ENCODE assay signal across 16 cellular contexts in genomic region chr15:64938192-64938591, GRCh38. TPM values are rescaled to one million over a fixed set of nuclear protein-coding genes. Genes with fewer than 3 reads are reported as not detected.
A peak's percentile ranks its signal among the peaks of the same experiment; 100 is the strongest.
DNase-seq lines count a peak whose midpoint lies in the region; ATAC-seq and TF ChIP-seq lines count a peak whose summit lies in the region.
"Had no signal": no experiment of that assay in that cellular context is flagged by ENCODE, and none has a peak within 500 bp of the region (broad histone marks: within the 10 kb centered on the region; RNA-seq: fewer than 3 reads in every experiment).

No MANE protein-coding gene starts in this region.

- TF ChIP-seq POLR2A in spleen (IDR thresholded peaks at IDR 0.05), result no peak

- no peaks in the 10 kb centered on the region for H3K79me2 ChIP-seq in PC-9 (ENCODE audit: low read depth)

- peak overlapping the region; percentile 31; the same call in 1 of the 2 replicates for H3K4me2 ChIP-seq in PC-9

- H3K9me3 ChIP-seq in PC-9 (ENCODE audit: insufficient read depth, low read depth) (no peaks in the 10 kb centered on the region), spleen (no peaks in the 10 kb centered on the region)
- H3K9me3 ChIP-seq: lower lobe of right lung, thyroid gland had no signal

- POLR2A ChIA-PET in PC-9 (lab: Charles Lee; ENCODE audit: unreplicated experiment), result no interaction called here

- DNase-seq in NCI-H748 (lab: John Stamatoyannopoulos, UW; ENCODE audit: unreplicated experiment) (peak; percentile 16), NCI-H748 treated with DMSO at 0.1 percent for 48 hours (lab: John Stamatoyannopoulos, UW) (no peak), PC-9 (peak; percentile 35 to 72), epithelial cell of esophagus (ENCODE audit: low read depth) (peak; percentile 57), sciatic nerve (ENCODE audit: low spot score) (no peak), spleen (no peak)
- DNase-seq in activated T-cell treated with anti-CD3 and anti-CD28 coated beads, Interleukin-2, amount 50 U/mL, for 1 hour, result no peak
- DNase-seq: activated CD4-positive, alpha-beta T cell treated with anti-CD3 and anti-CD28 coated beads, Interleukin-2, amount 50 U/mL, for 4 hours; activated effector memory CD4-positive, alpha-beta T cell treated with Interleukin-2 at 50 U/mL for 16 hours; central memory CD4-positive, alpha-beta T cell; heart right ventricle; KBM-7; lower lobe of right lung; T-helper 9 cell; thyroid gland had no signal

- H3K27ac ChIP-seq in PC-9 (peak overlapping the region; percentile 64), spleen (no peak overlapping the region)
- H3K27ac ChIP-seq: heart right ventricle, lower lobe of right lung, thyroid gland had no signal

- peaks cover 4% of the 10 kb centered on the region; the same call in 1 of the 2 replicates for H3F3A ChIP-seq in PC-9 (ENCODE audit: insufficient read depth, low read depth)

- H3K9me2 ChIP-seq in PC-9 (ENCODE audit: insufficient read depth), result no peaks in the 10 kb centered on the region

- H3K36me3 ChIP-seq in PC-9 (ENCODE audit: low read depth) (no peaks in the 10 kb centered on the region), spleen (peaks cover 0 to 78% (median 14%) of the 10 kb centered on the region in 6 donors)
- H3K36me3 ChIP-seq: lower lobe of right lung, thyroid gland had no signal

- WGBS in spleen, 5 donors, result 61 to 70% (median 65%) methylated on average over 3 of the region's 3 CpGs

- CTCF ChIA-PET in PC-9 (lab: Charles Lee), result no interaction called here

- ATAC-seq in sciatic nerve (peak; percentile 94), HG03175 (IDR thresholded peaks at IDR 0.05; ENCODE audit: unreplicated experiment) (no peak)
- ATAC-seq: lower lobe of right lung had no signal

- no peak overlapping the region for H3K4me3 ChIP-seq in PC-9
- H3K4me3 ChIP-seq in epithelial cell of esophagus (ENCODE audit: low read length), result no peak overlapping the region
- H3K4me3 ChIP-seq in spleen, result no peak overlapping the region
- H3K4me3 ChIP-seq: heart right ventricle, lower lobe of right lung, thyroid gland had no signal

- TF ChIP-seq CTCF in PC-9 (conservative IDR thresholded peaks at IDR 0.05), result no peak
- TF ChIP-seq CTCF in epithelial cell of esophagus (IDR thresholded peaks at IDR 0.05; ENCODE audit: insufficient read depth, low read depth, low read length, missing control alignments), result no peak
- TF ChIP-seq CTCF in spleen (IDR thresholded peaks at IDR 0.05 in 8 of 11, conservative IDR thresholded peaks at IDR 0.05 in 3 of 11), result no peak

- intact Hi-C loops in PC-9 (cut with micrococcal nuclease; ENCODE audit: unreplicated experiment), result loop anchor here (2.0 kb wide), 1 partner anchor 43 kb away; no protein-coding TSS in a partner anchor
- intact Hi-C loops in sciatic nerve (cut with DNase I), result no loop called here
- intact Hi-C loops in spleen (cut with DNase I; ENCODE audit: low total_unique reads), result no loop called here

- H4K20me1 ChIP-seq in PC-9 (ENCODE audit: insufficient read depth), result no peaks in the 10 kb centered on the region

- H3K4me1 ChIP-seq in PC-9 (replicated peaks; ENCODE audit: insufficient read depth), result peaks cover 9% of the 10 kb centered on the region
- no peaks in the 10 kb centered on the region for H3K4me1 ChIP-seq in spleen
- H3K4me1 ChIP-seq: heart right ventricle, lower lobe of right lung, thyroid gland had no signal

- no TSS peak for BruUV-seq in PC-9 (replicated peaks; lab: Mats Ljungman, UMichigan)

- H3K27me3 ChIP-seq in PC-9 (ENCODE audit: insufficient read depth, low read depth) (no peaks in the 10 kb centered on the region), spleen (replicated peaks in 1 of 7) (no peaks in the 10 kb centered on the region)
- H3K27me3 ChIP-seq: heart right ventricle, thyroid gland had no signal

- H2AFZ ChIP-seq in PC-9, result no peak overlapping the region

RNA-seq across cellular contexts. Expression of gene ANKDD1A, which starts 26.5 kb away (rescaled TPM):
- 14.2 and 17.5 TPM in 2 replicates for total RNA-seq in PC-9 (2021)
- 25.5 TPM for total RNA-seq in sciatic nerve
- 10 to 100 TPM; 20.7 to 71.1 (median 48.2) TPM for total RNA-seq in spleen
- 10 to 100 TPM in 2 of 3 donors, 1 to 10 TPM in 1; 5.7 to 19.9 (median 11.7) TPM for polyA plus RNA-seq in spleen

RNA-seq across cellular contexts. Expression of gene SPG21, which starts 51.5 kb away (rescaled TPM):
- total RNA-seq in PC-9 (2021), result 88.3 and 91.7 TPM in 2 replicates
- 73.6 TPM for total RNA-seq in sciatic nerve
- total RNA-seq in spleen, result 100 to 1,000 TPM in 1 of 7 donors, 10 to 100 TPM in 6; 78.1 to 101 (median 82.2) TPM
- 10 to 100 TPM; 48.9 to 63.7 (median 61.9) TPM for polyA plus RNA-seq in spleen

Comparison
In these comparisons a context has a peak if more than half of its experiments do, and no peak if none do; other contexts are left out.
1. DNase-seq: peak in NCI-H748 (single experiment), PC-9 (2 of 2) and epithelial cell of esophagus (single experiment); none in NCI-H748 treated with DMSO at 0.1 percent for 48 hours (single experiment), sciatic nerve (single experiment), activated T-cell treated with anti-CD3 and anti-CD28 coated beads, Interleukin-2, amount 50 U/mL, for 1 hour (single experiment) and spleen (single experiment).